In genomic region chr18:23094411-23095165, GRCh38 we compare ENCODE assay signal across 1 cellular context.
TF ChIP-seq lines count a peak whose summit lies in the region.

No MANE protein-coding gene starts in this region.

TF ChIP-seq in HepG2, 621 proteins besides CTCF, POLR2A, EP300 and RAD21:
- TF ChIP-seq ZFX (CRISPR knock-in tag; IDR thresholded peaks at IDR 0.05; ENCODE audit: low read depth) (no peak), FOSL2 (CRISPR knock-in tag; IDR thresholded peaks at IDR 0.05) (peak; percentile 41; the same call in 1 of the 2 replicates)
